ENCODE assay signal across 8 cellular contexts in the genomic region with DNA sequence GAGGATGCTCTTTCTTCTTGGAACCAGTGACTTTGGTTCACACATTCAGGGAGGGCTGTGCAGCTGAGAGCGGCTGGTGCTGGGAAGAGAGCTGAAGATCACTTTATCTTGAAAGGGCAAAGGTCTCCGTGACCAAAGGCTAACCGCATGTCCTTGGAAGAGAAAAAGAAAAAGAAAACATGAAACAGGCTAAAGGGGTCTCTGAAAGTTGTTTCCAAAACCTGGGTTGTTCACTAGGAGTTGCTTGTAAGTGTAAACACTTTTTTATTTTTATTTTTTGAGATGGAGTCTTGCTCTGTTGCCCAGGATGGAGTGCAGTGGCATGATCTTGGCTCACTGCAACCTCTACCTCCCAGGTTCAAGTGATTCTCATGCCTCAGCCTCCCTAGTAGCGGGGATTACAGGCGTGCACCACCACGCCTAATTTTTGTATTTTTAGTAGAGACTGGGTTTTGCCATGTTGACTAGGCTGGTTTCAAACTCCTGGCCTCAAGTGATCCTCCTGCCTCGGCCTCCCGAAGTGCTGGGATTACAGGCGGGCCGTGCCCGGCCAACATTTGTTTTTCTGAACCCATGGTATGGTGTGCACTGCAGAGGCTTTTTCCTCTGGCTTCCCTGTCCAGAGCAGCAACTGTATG.
DNase-seq lines count a peak whose midpoint lies in the region; ATAC-seq, FAIRE-seq and TF ChIP-seq lines count a peak whose summit lies in the region.
"Not testable (repeated sequence)": the region's sequence is repeated elsewhere in the genome, so short reads cannot be mapped to it uniquely, and the experiment has no call there.

No MANE protein-coding gene starts in this region.

- H3K4me3 ChIP-seq in BLaER1 treated with 17β-estradiol and CSF1 and Interleukin-3, amounts not matched to agents 10 nM and 100 nM: peak overlapping the region in 8 of 10 experiments; percentile 10 to 62 (median 40); a peak in 7 of 20 replicates
- peak overlapping the region; percentile 72 for H3K4me3 ChIP-seq in Loucy (ENCODE audit: low read length, poor library complexity, severe bottlenecking)
- H3K4me3 ChIP-seq in HepG2 (replicated peaks in 1 of 3; ENCODE audit: insufficient read depth in 1 of 3, low read depth in 2 of 3, low read length in 3 of 3): peak overlapping the region in 1 of 3 experiments; percentile 80; a peak in 1 of 6 replicates
- H3K4me3 ChIP-seq in neuronal stem cell (ENCODE audit: low read length in 2 of 2): peak overlapping the region in 1 of 2 donors; percentile 39
- H3K4me3 ChIP-seq in stomach smooth muscle (ENCODE audit: low read length in 2 of 2): peak overlapping the region in 1 of 2 donors; percentile 78

- not testable (repeated sequence) for H3K27me3 Mint-ChIP-seq in WTC11 (ENCODE audit: low read depth)

- peaks cover 0 to 17% (median 11%) of the 10 kb centered on the region in 11 experiments; a peak in 16 of 22 replicates for H3K9me3 ChIP-seq in BLaER1 treated with 17β-estradiol and CSF1 and Interleukin-3, amounts not matched to agents 10 nM and 100 nM (replicated peaks in 1 of 11)
- H3K9me3 ChIP-seq in Loucy (ENCODE audit: insufficient read depth, low read depth, low read length); HepG2 (ENCODE audit: low read length); stomach smooth muscle (ENCODE audit: control insufficient read depth in 2 of 2, low read length in 2 of 2): not testable (repeated sequence)
- peaks cover 4 to 11% of the 10 kb centered on the region in 2 donors for H3K9me3 ChIP-seq in neuronal stem cell (replicated peaks in 1 of 2; ENCODE audit: control insufficient read depth in 2 of 2, insufficient read depth in 1 of 2, low read depth in 1 of 2, low read length in 2 of 2)

- H4K20me1 ChIP-seq in BLaER1 treated with 17β-estradiol and CSF1 and Interleukin-3, amounts not matched to agents 10 nM and 100 nM; Loucy (ENCODE audit: insufficient read depth, low read length, poor library complexity, severe bottlenecking); HepG2 (ENCODE audit: insufficient read depth, low read length): not testable (repeated sequence)

- not testable (repeated sequence) for H3K27me3 ChIP-seq in BLaER1 treated with 17β-estradiol and CSF1 and Interleukin-3, amounts not matched to agents 10 nM and 100 nM; Loucy (ENCODE audit: insufficient read depth, low read length, poor library complexity, severe bottlenecking); HepG2 (ENCODE audit: control insufficient read depth in 1 of 2, insufficient read depth in 2 of 2, low read length in 2 of 2); neuronal stem cell (ENCODE audit: control insufficient read depth in 3 of 3, insufficient read depth in 3 of 3, low read depth in 1 of 3, low read length in 3 of 3); stomach smooth muscle (ENCODE audit: control insufficient read depth in 1 of 2, insufficient read depth in 2 of 2, low read length in 2 of 2)

- not testable (repeated sequence) for H3K23ac ChIP-seq in neuronal stem cell (ENCODE audit: low read depth, low read length, poor library complexity)

- H2BK5ac ChIP-seq in neuronal stem cell (ENCODE audit: low read length): peak overlapping the region; percentile 96

- not testable (repeated sequence) for H3K14ac ChIP-seq in neuronal stem cell (ENCODE audit: low read length)

- peak overlapping the region; percentile 82 for H2AK5ac ChIP-seq in neuronal stem cell (ENCODE audit: low read depth, low read length)

- H2AFZ ChIP-seq in Loucy (ENCODE audit: low read length); HepG2 (ENCODE audit: low read length): not testable (repeated sequence)
- peak overlapping the region; percentile 62 for H2AFZ ChIP-seq in neuronal stem cell (ENCODE audit: low read length)

- not testable (repeated sequence) for H3K79me1 ChIP-seq in neuronal stem cell (ENCODE audit: low read depth, low read length)

- ATAC-seq in WTC11, HepG2: not testable (repeated sequence)

- TF ChIP-seq CTCF in Loucy (conservative IDR thresholded peaks at IDR 0.05; ENCODE audit: low read length); WTC11 (IDR thresholded peaks at IDR 0.05); HepG2 (CRISPR knock-in tag; IDR thresholded peaks at IDR 0.05): not testable (repeated sequence)

- H4K8ac ChIP-seq in neuronal stem cell (ENCODE audit: low read depth, low read length): not testable (repeated sequence)

- not testable (repeated sequence) for H3K9me2 ChIP-seq in Loucy (replicated peaks; ENCODE audit: low read depth, low read length)

- not testable (repeated sequence) for TF ChIP-seq EP300 in HepG2 (IDR thresholded peaks at IDR 0.05; ENCODE audit: low read depth in 2 of 2, low read length in 2 of 2); HepG2 (CRISPR knock-in tag; IDR thresholded peaks at IDR 0.05; ENCODE audit: borderline replicate concordance)

- H3K9me3 Mint-ChIP-seq in WTC11: peaks cover 13% of the 10 kb centered on the region

- TF ChIP-seq POLR2A in HepG2 (IDR thresholded peaks at IDR 0.05; ENCODE audit: insufficient read depth in 1 of 2, low read depth in 2 of 2, low read length in 2 of 2): not testable (repeated sequence)

- H3K4ac ChIP-seq in neuronal stem cell (ENCODE audit: low read length): not testable (repeated sequence)

- peak overlapping the region; percentile 69 for H3K4me3 Mint-ChIP-seq in WTC11

- POLR2A ChIA-PET in WTC11 (lab: Charles Lee): not testable (repeated sequence)
- POLR2A ChIA-PET in HepG2 (lab: Yijun Ruan, JAX): interaction anchor here (1.1 kb wide), 1 partner anchor 69 kb away, joined by 3 read pairs; no protein-coding TSS in a partner anchor

- H3K4me1 Mint-ChIP-seq in WTC11: peaks cover 17% of the 10 kb centered on the region

- peak overlapping the region; percentile 98 for H3K18ac ChIP-seq in neuronal stem cell (ENCODE audit: low read length)

- H3K79me2 ChIP-seq in Loucy (ENCODE audit: insufficient read depth, low read length); HepG2 (ENCODE audit: insufficient read depth, low read length): not testable (repeated sequence)

- not testable (repeated sequence) for H3K27ac Mint-ChIP-seq in WTC11

- peak overlapping the region; percentile 32 for H2BK15ac ChIP-seq in neuronal stem cell (ENCODE audit: low read length)

- DNase-seq in WTC11 (ENCODE audit: low spot score); epithelial cell of prostate (ENCODE audit: low read depth, low spot score); HepG2 (ENCODE audit: low spot score); neuronal stem cell (ENCODE audit: low spot score): not testable (repeated sequence)

- H3K36me3 Mint-ChIP-seq in WTC11: not testable (repeated sequence)

- in situ Hi-C loops in HepG2 (cut with HindIII; ENCODE audit: extremely low pct_ligation_motif_present, low pct_unique_long_range_greater_than_20kb): not testable (repeated sequence)

- peak; percentile 21 for FAIRE-seq in HepG2 (lab: Jason Lieb, UNC)

- H3K36me3 ChIP-seq in BLaER1 treated with 17β-estradiol and CSF1 and Interleukin-3, amounts not matched to agents 10 nM and 100 nM; Loucy (ENCODE audit: insufficient read depth, low read length); HepG2 (replicated peaks in 1 of 2; ENCODE audit: control insufficient read depth in 1 of 2, insufficient read depth in 2 of 2, low read length in 2 of 2); neuronal stem cell (replicated peaks in 1 of 2; ENCODE audit: control insufficient read depth in 2 of 2, insufficient read depth in 2 of 2, low read length in 2 of 2); stomach smooth muscle (ENCODE audit: control insufficient read depth in 2 of 2, insufficient read depth in 2 of 2, low read length in 2 of 2): not testable (repeated sequence)

- H3K9ac ChIP-seq in BLaER1 treated with 17β-estradiol and CSF1 and Interleukin-3, amounts not matched to agents 10 nM and 100 nM: peak overlapping the region; percentile 94 to 99 (median 97)
- H3K9ac ChIP-seq in Loucy (ENCODE audit: low read depth, low read length, poor library complexity, severe bottlenecking): peak overlapping the region; percentile 97
- H3K9ac ChIP-seq in HepG2 (ENCODE audit: insufficient read depth, low read depth, low read length): peak overlapping the region; percentile 72
- peak overlapping the region; percentile 44 for H3K9ac ChIP-seq in neuronal stem cell (ENCODE audit: low read depth, low read length, poor library complexity)
- H3K9ac ChIP-seq in stomach smooth muscle (ENCODE audit: low read length in 2 of 2): peak overlapping the region; percentile 67 to 85

- CTCF ChIA-PET in WTC11 (lab: Charles Lee); HepG2 (lab: Yijun Ruan, JAX; ENCODE audit: low intra/inter-chr PET ratio, low total read pairs): not testable (repeated sequence)

- H4K91ac ChIP-seq in neuronal stem cell (ENCODE audit: low read depth, low read length, poor library complexity): not testable (repeated sequence)

- 77% methylated on average over 11 of the region's 11 CpGs for WGBS in HepG2 (ENCODE audit: low lambda C conversion rate)
- WGBS in neuronal stem cell (ENCODE audit: extremely low coverage in 2 of 2, insufficient read length in 2 of 2, insufficient replicate concordance in 1 of 2), 2 donors: no CpG with 5 or more reads among the region's 11 CpGs

- H3F3A ChIP-seq in Loucy (ENCODE audit: low read depth): not testable (repeated sequence)

- BruUV-seq in HepG2 (replicated peaks; lab: Mats Ljungman, UMichigan): not testable (repeated sequence)

- H3K4me1 ChIP-seq in BLaER1 treated with 17β-estradiol and CSF1 and Interleukin-3, amounts not matched to agents 10 nM and 100 nM: peaks cover 77 to 83% (median 80%) of the 10 kb centered on the region in 10 experiments
- H3K4me1 ChIP-seq in Loucy (ENCODE audit: insufficient read depth, low read length, poor library complexity, severe bottlenecking): peaks cover 16% of the 10 kb centered on the region
- peaks cover 77% of the 10 kb centered on the region for H3K4me1 ChIP-seq in HepG2 (ENCODE audit: insufficient read depth, low read length)
- peaks cover 36 to 55% of the 10 kb centered on the region in 2 donors for H3K4me1 ChIP-seq in neuronal stem cell (ENCODE audit: control insufficient read depth in 2 of 2, insufficient read depth in 1 of 2, low read depth in 1 of 2, low read length in 2 of 2)
- H3K4me1 ChIP-seq in stomach smooth muscle (ENCODE audit: control insufficient read depth, insufficient read depth, low read length): peaks cover 38% of the 10 kb centered on the region

- not testable (repeated sequence) for TF ChIP-seq RAD21 in HepG2 (CRISPR knock-in tag; IDR thresholded peaks at IDR 0.05)

- intact Hi-C loops in HepG2 (cut with micrococcal nuclease; ENCODE audit: unreplicated experiment): not testable (repeated sequence)

- H3K27ac ChIP-seq in BLaER1 treated with 17β-estradiol and CSF1 and Interleukin-3, amounts not matched to agents 10 nM and 100 nM: peak overlapping the region; percentile 98 to 100 (median 100)
- H3K27ac ChIP-seq in angular gyrus (ENCODE audit: low read depth, low read length) (peak overlapping the region; percentile 100), epithelial cell of prostate (peak overlapping the region; percentile 92), HepG2 (ENCODE audit: extremely low read length, insufficient read depth, low read length) (peak overlapping the region; percentile 65), neuronal stem cell (replicated peaks; ENCODE audit: low read length) (peak overlapping the region; percentile 75), stomach smooth muscle (ENCODE audit: low read length) (peak overlapping the region; percentile 98)

- H2BK120ac ChIP-seq in neuronal stem cell (ENCODE audit: low read depth, low read length): not testable (repeated sequence)

- H3K4me2 ChIP-seq in BLaER1 treated with 17β-estradiol and CSF1 and Interleukin-3, amounts not matched to agents 10 nM and 100 nM: peak overlapping the region; percentile 76 to 100 (median 92)
- H3K4me2 ChIP-seq in Loucy (ENCODE audit: low read depth, low read length, poor library complexity, severe bottlenecking) (peak overlapping the region; percentile 79), HepG2 (ENCODE audit: low read depth, low read length) (peak overlapping the region; percentile 100)
- H3K4me2 ChIP-seq in neuronal stem cell (ENCODE audit: insufficient read depth, low read length, poor library complexity, severe bottlenecking): not testable (repeated sequence)

- not testable (repeated sequence) for H2BK12ac ChIP-seq in neuronal stem cell (ENCODE audit: low read length)

Comparison
In these comparisons a context has a peak if more than half of its experiments do, and no peak if none do; other contexts are left out.
1. H3K9ac ChIP-seq: peak in every context shown above with its lines; median percentile 97 in BLaER1 treated with 17β-estradiol and CSF1 and Interleukin-3, amounts not matched to agents 10 nM and 100 nM; 97 in Loucy; 76 in stomach smooth muscle; 72 in HepG2; 44 in neuronal stem cell.